In genomic region chr10:69906425-69906824, GRCh38 we compare ENCODE assay signal across 22 cellular contexts.
DNase-seq lines count a peak whose midpoint lies in the region; ATAC-seq, FAIRE-seq and TF ChIP-seq lines count a peak whose summit lies in the region.
"Had no signal": no experiment of that assay in that cellular context is flagged by ENCODE, and none has a peak within 500 bp of the region (broad histone marks: within the 10 kb centered on the region; RNA-seq: fewer than 3 reads in every experiment).

No MANE protein-coding gene starts in this region.

- TF ChIP-seq RAD21 in SK-N-SH (IDR thresholded peaks at IDR 0.05; ENCODE audit: low read length) (no peak), K562 (CRISPR knock-in tag; conservative IDR thresholded peaks at IDR 0.05 in 1 of 2, IDR thresholded peaks at IDR 0.05 in 1 of 2) (no peak)

- H3K9me2 ChIP-seq in SK-N-SH (no peaks in the 10 kb centered on the region), Karpas-422 (replicated peaks; ENCODE audit: insufficient read depth, low read length) (no peaks in the 10 kb centered on the region)

- H3K4me3 ChIP-seq in SK-N-SH (ENCODE audit: low read depth in 2 of 2, low read length in 1 of 2) (no peak overlapping the region), Karpas-422 (ENCODE audit: low read length) (no peak overlapping the region), K562 (no peak overlapping the region), stomach (no peak overlapping the region), endodermal cell (ENCODE audit: low read length) (no peak overlapping the region)
- H3K4me3 ChIP-seq: BLaER1 treated with 17β-estradiol and CSF1 and Interleukin-3, amounts not matched to agents 10 nM and 100 nM; SJSA1 had no signal

- H3K36me3 ChIP-seq in SK-N-SH (replicated peaks in 1 of 2; ENCODE audit: control insufficient read depth in 1 of 2, insufficient read depth in 2 of 2, low read length in 1 of 2) (no peaks in the 10 kb centered on the region), Karpas-422 (ENCODE audit: insufficient read depth, low read length) (no peaks in the 10 kb centered on the region), K562 (ENCODE audit: control insufficient read depth, insufficient read depth, low read length) (no peaks in the 10 kb centered on the region), stomach (no peaks in the 10 kb centered on the region), endodermal cell (ENCODE audit: control insufficient read depth, insufficient read depth, low read length) (no peaks in the 10 kb centered on the region)
- H3K36me3 ChIP-seq: BLaER1 treated with 17β-estradiol and CSF1 and Interleukin-3, amounts not matched to agents 10 nM and 100 nM had no signal

- 87% methylated on average over 4 of the region's 4 CpGs for WGBS in SK-N-SH (ENCODE audit: low lambda C conversion rate)
- WGBS in K562 (ENCODE audit: insufficient coverage, low coverage, missing lambda C conversion rate) = 10% methylated on average over 4 of the region's 4 CpGs
- WGBS in stomach, 5 donors = 86 to 98% (median 93%) methylated on average over 4 of the region's 4 CpGs
- 96 to 100% methylated on average over 1 to 4 of the region's 4 CpGs for WGBS in endodermal cell (ENCODE audit: insufficient coverage in 1 of 2, insufficient read length in 1 of 2), 2 experiments

- no peaks in the 10 kb centered on the region for H4K20me1 ChIP-seq in SK-N-SH (ENCODE audit: insufficient read depth)
- no peaks in the 10 kb centered on the region for H4K20me1 ChIP-seq in Karpas-422 (ENCODE audit: insufficient read depth, low read depth, low read length)
- H4K20me1 ChIP-seq in K562 (replicated peaks; ENCODE audit: control insufficient read depth, insufficient read depth, low read length) = no peaks in the 10 kb centered on the region; the same call in 1 of the 2 replicates
- H4K20me1 ChIP-seq: BLaER1 treated with 17β-estradiol and CSF1 and Interleukin-3, amounts not matched to agents 10 nM and 100 nM had no signal

- H3K4me2 ChIP-seq in SK-N-SH (no peak overlapping the region), Karpas-422 (ENCODE audit: low read depth, low read length, poor library complexity, severe bottlenecking) (no peak overlapping the region), K562 (ENCODE audit: insufficient read depth, low read length) (no peak overlapping the region)
- H3K4me2 ChIP-seq: BLaER1 treated with 17β-estradiol and CSF1 and Interleukin-3, amounts not matched to agents 10 nM and 100 nM had no signal

- H3K9ac ChIP-seq in SK-N-SH (no peak overlapping the region), Karpas-422 (ENCODE audit: low read length) (no peak overlapping the region), K562 (ENCODE audit: insufficient read depth in 1 of 2, low read depth in 2 of 2, low read length in 2 of 2) (no peak overlapping the region), endodermal cell (ENCODE audit: extremely low read depth, low read length, poor library complexity, severe bottlenecking) (no peak overlapping the region)
- H3K9ac ChIP-seq: BLaER1 treated with 17β-estradiol and CSF1 and Interleukin-3, amounts not matched to agents 10 nM and 100 nM had no signal

- H3F3A ChIP-seq in SK-N-SH (replicated peaks; ENCODE audit: insufficient read depth) = no peaks in the 10 kb centered on the region

- no peaks in the 10 kb centered on the region for H3K9me1 ChIP-seq in K562 (ENCODE audit: control insufficient read depth, insufficient read depth, low read length)

- TF ChIP-seq EP300 in SK-N-SH (IDR thresholded peaks at IDR 0.05; ENCODE audit: borderline replicate concordance in 1 of 2, low read depth in 1 of 2, low read length in 1 of 2) = no peak
- no peak for TF ChIP-seq EP300 in K562 (IDR thresholded peaks at IDR 0.05; ENCODE audit: low read length)
- no peak for TF ChIP-seq EP300 in stomach (IDR thresholded peaks at IDR 0.05)

- H3K36me3 Mint-ChIP-seq in endodermal cell (ENCODE audit: low read depth) = peaks cover 9% of the 10 kb centered on the region

- H3K27ac ChIP-seq in SK-N-SH (ENCODE audit: low read depth in 2 of 2, low read length in 1 of 2) (no peak overlapping the region), Karpas-422 (ENCODE audit: low read length) (no peak overlapping the region), K562 (ENCODE audit: extremely low read depth, low read depth, low read length) (no peak overlapping the region), stomach (no peak overlapping the region), endodermal cell (ENCODE audit: low read depth, low read length) (no peak overlapping the region)
- H3K27ac ChIP-seq: 22Rv1; BLaER1 treated with 17β-estradiol and CSF1 and Interleukin-3, amounts not matched to agents 10 nM and 100 nM; SJSA1 had no signal

- no peak for FAIRE-seq in K562 (lab: Jason Lieb, UNC)
- FAIRE-seq: RCC 7860 had no signal

- H3K27me3 ChIP-seq in SK-N-SH (ENCODE audit: insufficient read depth) (no peaks in the 10 kb centered on the region), Karpas-422 (ENCODE audit: low read length) (no peaks in the 10 kb centered on the region), K562 (ENCODE audit: control insufficient read depth in 2 of 2, insufficient read depth in 2 of 2, low read length in 2 of 2) (peaks cover 6 to 26% of the 10 kb centered on the region in 2 experiments; a peak in 3 of 5 replicates), stomach (no peaks in the 10 kb centered on the region), endodermal cell (ENCODE audit: control insufficient read depth, insufficient read depth, low read length, poor library complexity, severe bottlenecking) (no peaks in the 10 kb centered on the region)
- H3K27me3 ChIP-seq: BLaER1 treated with 17β-estradiol and CSF1 and Interleukin-3, amounts not matched to agents 10 nM and 100 nM; SJSA1 had no signal

- CTCF ChIA-PET in SK-N-SH (lab: Yijun Ruan, JAX) = interaction anchor here (1.2 kb wide), 1 partner anchor 9 kb away, joined by 3 read pairs; no protein-coding TSS in a partner anchor
- CTCF ChIA-PET in K562 (lab: Yijun Ruan, JAX; ENCODE audit: low intra/inter-chr PET ratio) = no interaction called here

- no TSS peak for BruUV-seq in K562 (replicated peaks; lab: Mats Ljungman, UMichigan)

- no peaks in the 10 kb centered on the region for H3K79me2 ChIP-seq in SK-N-SH (ENCODE audit: insufficient read depth)
- no peaks in the 10 kb centered on the region for H3K79me2 ChIP-seq in Karpas-422 (ENCODE audit: low read length)
- no peaks in the 10 kb centered on the region for H3K79me2 ChIP-seq in K562 (ENCODE audit: control insufficient read depth, insufficient read depth, low read length)

- ATAC-seq in SK-N-SH treated with all-trans-retinoic acid at 6 μM for 48 hours = no peak
- ATAC-seq in K562 = no peak
- ATAC-seq: Right ventricle myocardium inferior had no signal

- TF ChIP-seq POLR2A in K562 (conservative IDR thresholded peaks at IDR 0.05) (no peak), stomach (IDR thresholded peaks at IDR 0.05) (no peak)

- peaks cover 0 to 7% of the 10 kb centered on the region in 2 experiments; a peak in 1 of 4 replicates for H3K4me1 ChIP-seq in SK-N-SH (ENCODE audit: control insufficient read depth in 1 of 2, insufficient read depth in 2 of 2, low read depth in 1 of 2, low read length in 1 of 2)
- H3K4me1 ChIP-seq in Karpas-422 (ENCODE audit: low read length) = no peaks in the 10 kb centered on the region
- no peaks in the 10 kb centered on the region for H3K4me1 ChIP-seq in K562 (replicated peaks in 1 of 2; ENCODE audit: control insufficient read depth in 2 of 2, insufficient read depth in 2 of 2, low read length in 2 of 2)
- H3K4me1 ChIP-seq in stomach = peaks cover 3 to 33% (median 20%) of the 10 kb centered on the region in 4 donors
- peaks cover 7% of the 10 kb centered on the region for H3K4me1 ChIP-seq in endodermal cell (ENCODE audit: control insufficient read depth, insufficient read depth, low read length)

- H3K9me3 Mint-ChIP-seq in endodermal cell = no peaks in the 10 kb centered on the region

- H3K4me3 Mint-ChIP-seq in endodermal cell = no peak overlapping the region

- H3K4me1 Mint-ChIP-seq in endodermal cell = peaks cover 21% of the 10 kb centered on the region

- no peak for DNase-seq in SK-N-SH
- peak; percentile 46 for DNase-seq in Karpas-422
- peak in 3 of 4 experiments; percentile 24 to 55 (median 55) for DNase-seq in K562 (ENCODE audit: extremely low read depth in 1 of 4, low spot score in 3 of 4)
- no peak for DNase-seq in DMS53 (lab: John Stamatoyannopoulos, UW)
- DNase-seq in stomach = no peak
- no peak for DNase-seq in endodermal cell
- no peak for DNase-seq in cerebellum (ENCODE audit: low spot score)
- DNase-seq: EL, H7, KBM-7, NCI-H1105, NCI-H146, NCI-H2029 treated with DMSO at 0.1 percent for 48 hours, NCI-H345, NCI-H524 treated with DMSO at 0.1 percent for 48 hours, OCI-M1 had no signal

- intact Hi-C loops in K562 (cut with micrococcal nuclease) = no loop called here
- intact Hi-C loops in stomach (cut with DNase I; ENCODE audit: low total_unique reads) = loop anchor here (10.0 kb wide), 1 partner anchor 112 kb away; no protein-coding TSS in a partner anchor

- no peak overlapping the region for H3K27ac Mint-ChIP-seq in endodermal cell

- H3K9me3 ChIP-seq in SK-N-SH (no peaks in the 10 kb centered on the region), Karpas-422 (ENCODE audit: low read length) (no peaks in the 10 kb centered on the region), K562 (replicated peaks; ENCODE audit: control insufficient read depth, insufficient read depth, low read depth, low read length) (no peaks in the 10 kb centered on the region), stomach (no peaks in the 10 kb centered on the region), endodermal cell (ENCODE audit: control insufficient read depth, low read length) (no peaks in the 10 kb centered on the region)
- H3K9me3 ChIP-seq: BLaER1 treated with 17β-estradiol and CSF1 and Interleukin-3, amounts not matched to agents 10 nM and 100 nM; SJSA1 had no signal

- no peaks in the 10 kb centered on the region for H3K27me3 Mint-ChIP-seq in endodermal cell (ENCODE audit: insufficient read depth)

- in situ Hi-C loops in K562 (cut with MboI) = no loop called here

- POLR2A ChIA-PET in SK-N-SH (lab: Yijun Ruan, JAX) (no interaction called here), K562 (lab: Yijun Ruan, JAX) (interaction anchor here (0.6 kb wide), 1 partner anchor 18 kb away, joined by 5 read pairs; no protein-coding TSS in a partner anchor)

- TF ChIP-seq CTCF in SK-N-SH (IDR thresholded peaks at IDR 0.05) = no peak
- TF ChIP-seq CTCF in K562 (IDR thresholded peaks at IDR 0.05 in 2 of 3, conservative IDR thresholded peaks at IDR 0.05 in 1 of 3; ENCODE audit: insufficient read depth in 2 of 3, low read depth in 1 of 3, low read length in 3 of 3) = no peak
- no peak for TF ChIP-seq CTCF in stomach (IDR thresholded peaks at IDR 0.05)
- TF ChIP-seq CTCF in endodermal cell (conservative IDR thresholded peaks at IDR 0.05) = no peak

- H2AFZ ChIP-seq in SK-N-SH (ENCODE audit: low read depth) (no peak overlapping the region), Karpas-422 (ENCODE audit: low read length) (no peak overlapping the region), K562 (ENCODE audit: low read depth, low read length) (no peak overlapping the region)

TF ChIP-seq in SK-N-SH, 30 proteins besides CTCF, POLR2A, EP300 and RAD21 (continues in another document):
- no peak for TF ChIP-seq TEAD4 (IDR thresholded peaks at IDR 0.05; ENCODE audit: borderline replicate concordance, insufficient read depth)

Comparison
In these comparisons a context has a peak if more than half of its experiments do, and no peak if none do; other contexts are left out.
1. DNase-seq: peak in Karpas-422 (single experiment) and K562 (3 of 4); none in SK-N-SH (single experiment), DMS53 (single experiment), stomach (single experiment), endodermal cell (single experiment) and cerebellum (single experiment).
2. Of the 27 proteins assayed by ChIP-seq in both K562 and SK-N-SH: peak only in K562: USF2; only in SK-N-SH: none; in both: USF1; in neither: 25.